8 cellular contexts compared by ENCODE assay signal in genomic region chr13:20828540-20829364, GRCh38. TPM values are rescaled to one million over a fixed set of nuclear protein-coding genes. Genes with fewer than 3 reads are reported as not detected.
DNase-seq lines count a peak whose midpoint lies in the region; ATAC-seq, FAIRE-seq and TF ChIP-seq lines count a peak whose summit lies in the region.

No MANE protein-coding gene starts in this region.

- H3K4me1 Mint-ChIP-seq in MCF 10A (ENCODE audit: insufficient read depth, unreplicated experiment), result peaks cover 6% of the 10 kb centered on the region

- POLR2A ChIA-PET in A673 (lab: Charles Lee; ENCODE audit: low non-redundant PET), result interaction anchor here (0.5 kb wide), 1 partner anchor 709 kb away, joined by 5 read pairs; no protein-coding TSS in a partner anchor
- POLR2A ChIA-PET in MCF 10A (lab: Yijun Ruan, JAX), result interaction anchor here (0.5 to 2.5 kb wide), 10 partner anchors 10 to 348 kb away, joined by 3 to 18 read pairs (median 4); partner anchors contain the start of genes EEF1AKMT1 and XPO4

- FAIRE-seq in islet of Langerhans (lab: Jason Lieb, UNC), result peak; percentile 94

- BruUV-seq in A673 (replicated peaks; lab: Mats Ljungman, UMichigan) (no TSS peak), MCF 10A (replicated peaks; lab: Mats Ljungman, UMichigan) (no TSS peak)

- no peaks in the 10 kb centered on the region for H3K9me3 Mint-ChIP-seq in MCF 10A (ENCODE audit: unreplicated experiment)

- peak overlapping the region; percentile 73 for H3K27ac Mint-ChIP-seq in MCF 10A (ENCODE audit: low read depth, unreplicated experiment)

- intact Hi-C loops in A673 (cut with micrococcal nuclease; ENCODE audit: unreplicated experiment), result loop anchor here (1.0 to 10.0 kb wide), 3 partner anchors 96 to 334 kb away; no protein-coding TSS in a partner anchor
- intact Hi-C loops in MCF 10A (cut with micrococcal nuclease), result loop anchor here (1.0 to 5.0 kb wide), 6 partner anchors 55 to 646 kb away; partner anchors contain the start of gene EEF1AKMT1

- DNase-seq in A673 (ENCODE audit: low spot score) (peak; percentile 85), ELR (ENCODE audit: low read depth) (peak; percentile 83), RWPE2 (ENCODE audit: low spot score) (no peak), MCF 10A (ENCODE audit: unreplicated experiment) (peak; percentile 76), HPDE6-E6E7 (ENCODE audit: extremely low spot score) (no peak)
- peak; percentile 25 for DNase-seq in stimulated activated naive CD8-positive, alpha-beta T cell treated with anti-CD3 and anti-CD28 coated beads, Interleukin-15, Interleukin-2, amounts not matched to agents 100 U/mL and 50 U/mL, for 24 hours

- no peaks in the 10 kb centered on the region for H3K36me3 ChIP-seq in A673 (ENCODE audit: insufficient read depth, low read length, poor library complexity, severe bottlenecking)
- H3K36me3 ChIP-seq in RWPE2 (ENCODE audit: low read depth), result peaks cover 32% of the 10 kb centered on the region

- CTCF ChIA-PET in A673 (lab: Charles Lee), result interaction anchor here (0.9 to 1.2 kb wide), 4 partner anchors 13 to 333 kb away, joined by 3 to 5 read pairs (median 4); no protein-coding TSS in a partner anchor
- CTCF ChIA-PET in MCF 10A (lab: Yijun Ruan, JAX), result interaction anchor here (0.5 to 5.6 kb wide), 52 partner anchors 10 to 1178 kb away, joined by 3 to 60 read pairs (median 4); partner anchors contain the start of gene IL17D

- H3K27ac ChIP-seq in A673 (ENCODE audit: low read depth, low read length, poor library complexity, severe bottlenecking) (no peak overlapping the region), RWPE2 (ENCODE audit: poor library complexity, severe bottlenecking) (no peak overlapping the region)

- H3K4me3 ChIP-seq in A673 (ENCODE audit: low read depth, low read length, poor library complexity, severe bottlenecking) (peak overlapping the region; percentile 27), RWPE2 (ENCODE audit: severe bottlenecking) (peak overlapping the region; percentile 8)

- H3K27me3 ChIP-seq in A673 (replicated peaks; ENCODE audit: insufficient read depth, low read depth, low read length, poor library complexity), result no peaks in the 10 kb centered on the region
- no peaks in the 10 kb centered on the region for H3K27me3 ChIP-seq in RWPE2 (ENCODE audit: insufficient read depth, poor library complexity, severe bottlenecking)

- H3K4me1 ChIP-seq in A673 (ENCODE audit: insufficient read depth, low read length, poor library complexity, severe bottlenecking) (peaks cover 10% of the 10 kb centered on the region), RWPE2 (ENCODE audit: insufficient read depth, poor library complexity, severe bottlenecking) (no peaks in the 10 kb centered on the region)

- no peaks in the 10 kb centered on the region for H3K27me3 Mint-ChIP-seq in MCF 10A (ENCODE audit: insufficient read depth, unreplicated experiment)

- H3K9me3 ChIP-seq in A673 (ENCODE audit: low read depth, low read length, poor library complexity, severe bottlenecking) (no peaks in the 10 kb centered on the region), RWPE2 (ENCODE audit: severe bottlenecking) (no peaks in the 10 kb centered on the region)

- peak overlapping the region; percentile 60 for H3K4me3 Mint-ChIP-seq in MCF 10A (ENCODE audit: unreplicated experiment)

- ATAC-seq in HG03565 (IDR thresholded peaks at IDR 0.05; ENCODE audit: unreplicated experiment) (peak; percentile 38), RWPE2 (ENCODE audit: low read depth) (0 out of 3 replicates have a peak, but pooled peaks have one; percentile 31)
- ATAC-seq in stimulated activated naive CD8-positive, alpha-beta T cell treated with anti-CD3 and anti-CD28 coated beads, Interleukin-15, Interleukin-2, amounts not matched to agents 100 U/mL and 50 U/mL, for 24 hours, result peak; percentile 49

- H3K36me3 Mint-ChIP-seq in MCF 10A (ENCODE audit: insufficient read depth, unreplicated experiment), result peaks cover 7% of the 10 kb centered on the region

- TF ChIP-seq CTCF in A673 (conservative IDR thresholded peaks at IDR 0.05; ENCODE audit: low read depth, low read length) (peak; percentile 89), RWPE2 (IDR thresholded peaks at IDR 0.05; ENCODE audit: poor library complexity, severe bottlenecking) (peak; percentile 79), MCF 10A (IDR thresholded peaks at IDR 0.05; ENCODE audit: unreplicated experiment) (peak; percentile 65)

RNA-seq across cellular contexts. Expression of gene EEF1AKMT1, which starts 55.0 kb away (rescaled TPM):
- total RNA-seq in A673 (2021), result 9.2 and 10.8 TPM in 2 replicates
- total RNA-seq in MCF 10A (2022), result 11.3 and 16.5 TPM in 2 replicates

Comparison
In these comparisons a context has a peak if more than half of its experiments do, and no peak if none do; other contexts are left out.
1. DNase-seq: peak in A673 (single experiment), ELR (single experiment), MCF 10A (single experiment) and stimulated activated naive CD8-positive, alpha-beta T cell treated with anti-CD3 and anti-CD28 coated beads, Interleukin-15, Interleukin-2, amounts not matched to agents 100 U/mL and 50 U/mL, for 24 hours (single experiment); none in RWPE2 (single experiment) and HPDE6-E6E7 (single experiment).
2. Peak in every context shown above with its lines, with median percentiles within 50 percentile points of each other: CTCF ChIP-seq and ATAC-seq.